ENCODE assay signal across 31 cellular contexts in genomic region chr2:207839575-207839974, GRCh38.
"Had no signal": no experiment of that assay in that cellular context is flagged by ENCODE, and none has a peak within 500 bp of the region (broad histone marks: within the 10 kb centered on the region; RNA-seq: fewer than 3 reads in every experiment).

No MANE protein-coding gene starts in this region.

- H3K4me3 Mint-ChIP-seq: activated CD4-positive, alpha-beta memory T cell treated with anti-CD3 and anti-CD28 coated beads, Interleukin-2, amount 10 ng/mL, durations not matched to agents 7 days and 5 days; activated CD4-positive, alpha-beta T cell treated with anti-CD3 and anti-CD28 coated beads, Interleukin-2, amount 10 ng/mL, durations not matched to agents 7 days and 5 days; activated naive CD4-positive, alpha-beta T cell treated with anti-CD3 and anti-CD28 coated beads for 36 hours; activated naive CD4-positive, alpha-beta T cell treated with anti-CD3 and anti-CD28 coated beads, Interleukin-2, amount 50 U/mL, for 24 hours; activated naive CD8-positive, alpha-beta T cell treated with anti-CD3 and anti-CD28 coated beads for 36 hours; activated naive CD8-positive, alpha-beta T cell treated with anti-CD3 and anti-CD28 coated beads, Interleukin-2, amount 50 U/mL, for 24 hours; activated T-helper 1 cell treated with anti-CD3 and anti-CD28 coated beads, Interleukin-12 subunit alpha, Interleukin-12 subunit beta, Interleukin-2, Interleukin-4 antibody, amounts not matched to agents 30 ng/mL and 10 ng/mL and 1 ng/mL, durations not matched to agents 14 hours and 24 hours and 36 hours; T-helper 17 cell; T-helper 2 cell treated with Interferon-gamma antibody and Interleukin-4, amounts not matched to agents 5 μg/mL and 100 μg/mL, for 36 hours had no signal

- H3K36me3 ChIP-seq: adrenal gland, esophagus muscularis mucosa, gastrocnemius medialis, heart left ventricle had no signal

- H3K27me3 ChIP-seq: adrenal gland, body of pancreas, esophagus muscularis mucosa, foreskin keratinocyte, gastrocnemius medialis, heart left ventricle had no signal

- H3K9me3 Mint-ChIP-seq: activated CD4-positive, alpha-beta memory T cell treated with anti-CD3 and anti-CD28 coated beads, Interleukin-2, amount 10 ng/mL, durations not matched to agents 7 days and 5 days; activated CD4-positive, alpha-beta T cell treated with anti-CD3 and anti-CD28 coated beads, Interleukin-2, amount 10 ng/mL, durations not matched to agents 7 days and 5 days; activated naive CD4-positive, alpha-beta T cell treated with anti-CD3 and anti-CD28 coated beads for 36 hours; activated naive CD4-positive, alpha-beta T cell treated with anti-CD3 and anti-CD28 coated beads, Interleukin-2, amount 50 U/mL, for 24 hours; activated naive CD8-positive, alpha-beta T cell treated with anti-CD3 and anti-CD28 coated beads for 36 hours; activated naive CD8-positive, alpha-beta T cell treated with anti-CD3 and anti-CD28 coated beads, Interleukin-2, amount 50 U/mL, for 24 hours; activated T-helper 1 cell treated with anti-CD3 and anti-CD28 coated beads, Interleukin-12 subunit alpha, Interleukin-12 subunit beta, Interleukin-2, Interleukin-4 antibody, amounts not matched to agents 30 ng/mL and 10 ng/mL and 1 ng/mL, durations not matched to agents 14 hours and 24 hours and 36 hours; activated T-helper 2 cell treated with anti-CD3 and anti-CD28 coated beads, Interferon-gamma antibody, Interleukin-2, Interleukin-4, amounts not matched to agents 10 μg/mL and 5 μg/mL and 100 μg/mL, durations not matched to agents 14 hours and 24 hours and 36 hours; T-helper 2 cell treated with Interferon-gamma antibody and Interleukin-4, amounts not matched to agents 5 μg/mL and 100 μg/mL, for 36 hours had no signal

- H3K4me1 Mint-ChIP-seq: activated CD4-positive, alpha-beta memory T cell treated with anti-CD3 and anti-CD28 coated beads, Interleukin-2, amount 10 ng/mL, durations not matched to agents 7 days and 5 days; activated CD4-positive, alpha-beta T cell treated with anti-CD3 and anti-CD28 coated beads, Interleukin-2, amount 10 ng/mL, durations not matched to agents 7 days and 5 days; activated naive CD4-positive, alpha-beta T cell treated with anti-CD3 and anti-CD28 coated beads, Interleukin-2, amount 50 U/mL, for 24 hours; activated naive CD8-positive, alpha-beta T cell treated with anti-CD3 and anti-CD28 coated beads for 36 hours; activated naive CD8-positive, alpha-beta T cell treated with anti-CD3 and anti-CD28 coated beads, Interleukin-2, amount 50 U/mL, for 24 hours; T-helper 17 cell had no signal

- H3K36me3 Mint-ChIP-seq: activated naive CD4-positive, alpha-beta T cell treated with anti-CD3 and anti-CD28 coated beads, Interleukin-2, amount 50 U/mL, for 24 hours; activated naive CD8-positive, alpha-beta T cell treated with anti-CD3 and anti-CD28 coated beads for 36 hours had no signal

- H3K4me1 ChIP-seq: foreskin keratinocyte had no signal

- H3K27ac ChIP-seq: adrenal gland, body of pancreas, esophagus muscularis mucosa, foreskin keratinocyte, gastrocnemius medialis, heart left ventricle had no signal

- H3K9me3 ChIP-seq: adrenal gland, body of pancreas, esophagus muscularis mucosa, gastrocnemius medialis, heart left ventricle had no signal

- H3K27ac Mint-ChIP-seq: activated CD4-positive, alpha-beta memory T cell treated with anti-CD3 and anti-CD28 coated beads, Interleukin-2, amount 10 ng/mL, durations not matched to agents 7 days and 5 days; activated CD4-positive, alpha-beta T cell treated with anti-CD3 and anti-CD28 coated beads, Interleukin-2, amount 10 ng/mL, durations not matched to agents 7 days and 5 days; activated naive CD4-positive, alpha-beta T cell treated with anti-CD3 and anti-CD28 coated beads for 36 hours; activated naive CD4-positive, alpha-beta T cell treated with anti-CD3 and anti-CD28 coated beads, Interleukin-2, amount 50 U/mL, for 24 hours; activated naive CD8-positive, alpha-beta T cell treated with anti-CD3 and anti-CD28 coated beads for 36 hours; activated naive CD8-positive, alpha-beta T cell treated with anti-CD3 and anti-CD28 coated beads, Interleukin-2, amount 50 U/mL, for 24 hours; activated T-helper 1 cell treated with anti-CD3 and anti-CD28 coated beads, Interleukin-12 subunit alpha, Interleukin-12 subunit beta, Interleukin-2, Interleukin-4 antibody, amounts not matched to agents 30 ng/mL and 10 ng/mL and 1 ng/mL, durations not matched to agents 14 hours and 24 hours and 36 hours; activated T-helper 2 cell treated with anti-CD3 and anti-CD28 coated beads, Interferon-gamma antibody, Interleukin-2, Interleukin-4, amounts not matched to agents 10 μg/mL and 5 μg/mL and 100 μg/mL, durations not matched to agents 14 hours and 24 hours and 36 hours; T-helper 17 cell; T-helper 2 cell treated with Interferon-gamma antibody and Interleukin-4, amounts not matched to agents 5 μg/mL and 100 μg/mL, for 36 hours had no signal

- H3K27me3 Mint-ChIP-seq: activated CD4-positive, alpha-beta memory T cell treated with anti-CD3 and anti-CD28 coated beads, Interleukin-2, amount 10 ng/mL, durations not matched to agents 7 days and 5 days; activated CD4-positive, alpha-beta T cell treated with anti-CD3 and anti-CD28 coated beads, Interleukin-2, amount 10 ng/mL, durations not matched to agents 7 days and 5 days; activated naive CD4-positive, alpha-beta T cell treated with anti-CD3 and anti-CD28 coated beads, Interleukin-2, amount 50 U/mL, for 24 hours; activated naive CD8-positive, alpha-beta T cell treated with anti-CD3 and anti-CD28 coated beads for 36 hours; activated naive CD8-positive, alpha-beta T cell treated with anti-CD3 and anti-CD28 coated beads, Interleukin-2, amount 50 U/mL, for 24 hours; T-helper 17 cell had no signal

- DNase-seq: activated CD4-positive, alpha-beta memory T cell treated with anti-CD3 and anti-CD28 coated beads, Interleukin-2, amount 10 ng/mL, durations not matched to agents 7 days and 5 days; activated CD4-positive, alpha-beta T cell treated with anti-CD3 and anti-CD28 coated beads for 1 hour; activated CD4-positive, alpha-beta T cell treated with anti-CD3 and anti-CD28 coated beads for 4 hours; activated CD4-positive, alpha-beta T cell treated with anti-CD3 and anti-CD28 coated beads, Interleukin-2, amount 10 ng/mL, durations not matched to agents 7 days and 5 days; activated CD4-positive, alpha-beta T cell treated with anti-CD3 and anti-CD28 coated beads, Interleukin-2, amount 50 U/mL, for 4 hours; activated effector memory CD4-positive, alpha-beta T cell treated with anti-CD3 and anti-CD28 coated beads, Interleukin-2, amount 50 U/mL, for 16 hours; activated naive CD4-positive, alpha-beta T cell treated with anti-CD3 and anti-CD28 coated beads for 36 hours; activated naive CD8-positive, alpha-beta T cell treated with anti-CD3 and anti-CD28 coated beads for 36 hours; activated naive CD8-positive, alpha-beta T cell treated with anti-CD3 and anti-CD28 coated beads, Interleukin-2, amount 50 U/mL, for 24 hours; activated T-cell treated with anti-CD3 and anti-CD28 coated beads, Interleukin-2, amount 50 U/mL, for 1 hour; activated T-cell treated with anti-CD3 and anti-CD28 coated beads, Interleukin-2, amount 50 U/mL, for 48 hours; amygdala; aorta; body of pancreas; caudate nucleus; cortex of kidney; effector CD8-positive, alpha-beta T cell; erythroblast; foreskin keratinocyte; gastrocnemius medialis; glutamatergic neuron; heart left ventricle; T-helper 1 cell; T-helper 17 cell; T1000 had no signal

- H3K4me3 ChIP-seq: adrenal gland, body of pancreas, esophagus muscularis mucosa, gastrocnemius medialis, heart left ventricle had no signal
